28 cellular contexts compared by ENCODE assay signal in the genomic region with DNA sequence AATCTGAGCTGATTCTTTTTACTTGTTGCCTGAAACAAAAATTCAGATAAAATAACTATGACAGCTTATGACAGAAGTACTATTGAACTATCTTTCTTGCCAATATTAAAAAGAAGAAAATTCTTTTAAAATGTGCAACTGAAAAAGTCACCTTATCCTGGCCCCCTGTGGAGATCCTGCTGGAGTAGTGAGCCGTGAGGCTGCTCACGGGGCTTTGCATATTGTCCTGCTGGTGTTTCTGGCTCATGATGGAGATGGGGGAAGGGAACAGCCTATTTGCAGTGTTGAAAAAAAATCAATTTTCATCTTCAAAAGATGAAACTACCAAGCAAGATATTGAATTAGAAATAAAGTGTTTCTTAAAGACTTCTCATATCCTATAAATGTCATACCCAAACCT.
"Had no signal": no experiment of that assay in that cellular context is flagged by ENCODE, and none has a peak within 500 bp of the region (broad histone marks: within the 10 kb centered on the region; RNA-seq: fewer than 3 reads in every experiment).

No MANE protein-coding gene starts in this region.

- H3K4me3 ChIP-seq: left ventricle myocardium inferior, lung, mucosa of descending colon, spleen, tibial nerve had no signal

- H3K36me3 Mint-ChIP-seq: activated CD4-positive, alpha-beta memory T cell treated with anti-CD3 and anti-CD28 coated beads for 36 hours; activated naive CD4-positive, alpha-beta T cell treated with anti-CD3 and anti-CD28 coated beads, Interleukin-2, amount 50 U/mL, for 24 hours; natural killer cell treated with Interleukin-12 subunit alpha and Interleukin-12 subunit beta and Interleukin-15 and Interleukin-18, amount 100 ng/mL, for 72 hours had no signal

- H3K27me3 Mint-ChIP-seq: activated CD4-positive, alpha-beta memory T cell treated with anti-CD3 and anti-CD28 coated beads for 36 hours; activated CD4-positive, alpha-beta T cell treated with anti-CD3 and anti-CD28 coated beads, Interleukin-2, amount 10 ng/mL, durations not matched to agents 24 days and 14 days; activated naive CD8-positive, alpha-beta T cell treated with anti-CD3 and anti-CD28 coated beads, Interleukin-2, amount 50 U/mL, for 24 hours; effector memory CD8-positive, alpha-beta T cell; natural killer cell treated with Interleukin-12 subunit alpha and Interleukin-12 subunit beta and Interleukin-15 and Interleukin-18, amount 100 ng/mL, for 72 hours had no signal

- H3K27ac ChIP-seq: left ventricle myocardium inferior, spleen, tibial nerve, VCaP had no signal

- H3K4me3 Mint-ChIP-seq: activated CD4-positive, alpha-beta memory T cell treated with anti-CD3 and anti-CD28 coated beads for 36 hours; activated CD4-positive, alpha-beta T cell treated with anti-CD3 and anti-CD28 coated beads, Interleukin-2, amount 10 ng/mL, durations not matched to agents 24 days and 14 days; activated naive CD4-positive, alpha-beta T cell treated with anti-CD3 and anti-CD28 coated beads, Interleukin-2, amount 50 U/mL, for 24 hours; activated naive CD8-positive, alpha-beta T cell treated with anti-CD3 and anti-CD28 coated beads, Interleukin-2, amount 50 U/mL, for 24 hours; effector memory CD8-positive, alpha-beta T cell; natural killer cell treated with Interleukin-12 subunit alpha and Interleukin-12 subunit beta and Interleukin-15 and Interleukin-18, amount 100 ng/mL, for 72 hours had no signal

- DNase-seq: activated CD4-positive, alpha-beta memory T cell treated with anti-CD3 and anti-CD28 coated beads for 36 hours; activated CD4-positive, alpha-beta T cell treated with anti-CD3 and anti-CD28 coated beads, Interleukin-2, amount 10 ng/mL, durations not matched to agents 24 days and 14 days; activated CD4-positive, CD25-positive, alpha-beta regulatory T cell treated with anti-CD3 and anti-CD28 coated beads, Interleukin-2, amount 50 U/mL, for 72 hours; activated naive CD8-positive, alpha-beta T cell treated with anti-CD3 and anti-CD28 coated beads, Interleukin-2, amount 50 U/mL, for 24 hours; activated T-cell treated with anti-CD3 and anti-CD28 coated beads, Interleukin-2, amount 50 U/mL, for 48 hours; amygdala; caudate nucleus; cortex of kidney; effector memory CD8-positive, alpha-beta T cell; foreskin fibroblast; head of caudate nucleus; hippocampal formation; islet precursor cell; left ventricle myocardium inferior; mucosa of descending colon; posterior cingulate gyrus; right cardiac atrium; spleen; stimulated activated CD4-positive, alpha-beta T cell treated with anti-CD3 and anti-CD28 coated beads, Interleukin-2, amount 100 ng/mL, for 48 hours; stimulated activated naive CD4-positive, alpha-beta T cell treated with Interleukin-2 at 50 U/mL for 16 hours; T-helper 9 cell had no signal

- H3K4me1 Mint-ChIP-seq: activated CD4-positive, alpha-beta T cell treated with anti-CD3 and anti-CD28 coated beads, Interleukin-2, amount 10 ng/mL, durations not matched to agents 24 days and 14 days; activated naive CD4-positive, alpha-beta T cell treated with anti-CD3 and anti-CD28 coated beads, Interleukin-2, amount 50 U/mL, for 24 hours; activated naive CD8-positive, alpha-beta T cell treated with anti-CD3 and anti-CD28 coated beads, Interleukin-2, amount 50 U/mL, for 24 hours had no signal

- H3K27ac Mint-ChIP-seq: activated CD4-positive, alpha-beta memory T cell treated with anti-CD3 and anti-CD28 coated beads for 36 hours; activated CD4-positive, alpha-beta T cell treated with anti-CD3 and anti-CD28 coated beads, Interleukin-2, amount 10 ng/mL, durations not matched to agents 24 days and 14 days; activated naive CD4-positive, alpha-beta T cell treated with anti-CD3 and anti-CD28 coated beads, Interleukin-2, amount 50 U/mL, for 24 hours; activated naive CD8-positive, alpha-beta T cell treated with anti-CD3 and anti-CD28 coated beads, Interleukin-2, amount 50 U/mL, for 24 hours; activated T-helper 2 cell treated with anti-CD3 and anti-CD28 coated beads, Interferon-gamma antibody, Interleukin-2, Interleukin-4, amounts not matched to agents 10 μg/mL and 5 μg/mL and 100 μg/mL, durations not matched to agents 14 hours and 24 hours and 36 hours; effector memory CD8-positive, alpha-beta T cell; natural killer cell treated with Interleukin-12 subunit alpha and Interleukin-12 subunit beta and Interleukin-15 and Interleukin-18, amount 100 ng/mL, for 72 hours had no signal

- H3K27me3 ChIP-seq: spleen, tibial nerve had no signal

- H3K36me3 ChIP-seq: left ventricle myocardium inferior, spleen, tibial nerve had no signal

- H3K9me3 Mint-ChIP-seq: activated CD4-positive, alpha-beta T cell treated with anti-CD3 and anti-CD28 coated beads, Interleukin-2, amount 10 ng/mL, durations not matched to agents 24 days and 14 days; activated T-helper 2 cell treated with anti-CD3 and anti-CD28 coated beads, Interferon-gamma antibody, Interleukin-2, Interleukin-4, amounts not matched to agents 10 μg/mL and 5 μg/mL and 100 μg/mL, durations not matched to agents 14 hours and 24 hours and 36 hours had no signal

- ATAC-seq: activated naive CD8-positive, alpha-beta T cell treated with anti-CD3 and anti-CD28 coated beads, Interleukin-2, amount 50 U/mL, for 24 hours; effector memory CD8-positive, alpha-beta T cell; esophagus mucosa; mucosa of descending colon; natural killer cell treated with Interleukin-12 subunit alpha and Interleukin-12 subunit beta and Interleukin-15 and Interleukin-18, amount 100 ng/mL, for 72 hours; right cardiac atrium had no signal

- H3K4me1 ChIP-seq: left ventricle myocardium inferior, spleen, tibial nerve had no signal

- H3K9me3 ChIP-seq: mucosa of descending colon had no signal
